In the genomic region with DNA sequence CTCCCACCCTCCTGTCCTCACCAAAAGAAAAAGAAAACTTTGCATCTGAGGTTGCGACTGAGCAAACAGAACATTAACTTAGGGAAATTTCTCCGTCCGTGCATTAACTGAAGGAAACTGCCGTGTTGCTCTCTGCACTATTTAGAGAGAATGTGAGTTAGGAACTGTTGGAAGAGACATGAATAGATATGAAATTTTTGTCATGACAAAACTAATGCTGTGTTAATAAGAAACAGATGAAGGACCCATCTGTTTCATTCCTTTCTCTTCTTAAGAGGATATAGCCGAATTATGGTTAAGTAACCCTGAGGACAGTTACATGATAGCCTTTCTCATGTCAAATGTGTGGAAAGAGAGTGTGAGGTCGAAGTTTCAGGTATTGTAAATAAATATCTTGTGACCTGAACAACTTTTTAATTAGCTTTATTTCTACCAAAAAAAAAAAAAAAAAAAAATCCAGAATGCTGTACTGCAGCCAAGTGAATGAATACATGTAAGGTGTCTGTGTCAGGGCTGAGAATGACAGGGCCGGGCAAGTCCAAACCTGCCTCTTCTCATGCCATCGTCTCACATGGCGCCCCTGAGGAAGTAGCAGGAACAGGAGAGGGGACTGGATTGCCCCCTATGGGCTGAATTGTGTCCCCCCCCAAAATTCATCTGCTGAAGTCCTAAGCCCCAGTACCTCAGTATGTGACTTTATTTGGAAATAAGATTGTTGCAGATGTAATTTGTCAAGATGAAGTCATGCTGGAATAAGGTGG, we compare ENCODE assay signal across 9 cellular contexts. TPM values are rescaled to one million over a fixed set of nuclear protein-coding genes. Genes with fewer than 3 reads are reported as not detected.
DNase-seq lines count a peak whose midpoint lies in the region; ATAC-seq and TF ChIP-seq lines count a peak whose summit lies in the region.
"Had no signal": no experiment of that assay in that cellular context is flagged by ENCODE, and none has a peak within 500 bp of the region (broad histone marks: within the 10 kb centered on the region; RNA-seq: fewer than 3 reads in every experiment).

No MANE protein-coding gene starts in this region.

- peak; percentile 38 for DNase-seq in Caki2 (ENCODE audit: low read depth)
- DNase-seq in HEK293T (ENCODE audit: extremely low spot score) = no peak
- peak; percentile 89 for DNase-seq in RWPE2 (ENCODE audit: low spot score)
- peak; percentile 60 for DNase-seq in fibroblast of villous mesenchyme (ENCODE audit: low read depth)
- DNase-seq in stimulated activated CD4-positive, alpha-beta T cell treated with anti-CD3 and anti-CD28 coated beads, Interleukin-1b, Interleukin-23, amount 100 ng/mL, for 48 hours = no peak
- no peak for DNase-seq in putamen (ENCODE audit: low spot score)
- DNase-seq in activated CD4-positive, alpha-beta memory T cell treated with anti-CD3 and anti-CD28 coated beads for 36 hours = no peak

- no peaks in the 10 kb centered on the region for H3K9me3 Mint-ChIP-seq in activated CD4-positive, alpha-beta memory T cell treated with anti-CD3 and anti-CD28 coated beads for 36 hours
- H3K9me3 Mint-ChIP-seq: central memory CD8-positive, alpha-beta T cell had no signal

- TF ChIP-seq CTCF in RWPE2 (IDR thresholded peaks at IDR 0.05; ENCODE audit: poor library complexity, severe bottlenecking) = peak; percentile 74
- TF ChIP-seq CTCF in fibroblast of villous mesenchyme (IDR thresholded peaks at IDR 0.05; ENCODE audit: insufficient read depth, low read depth, low read length) = no peak

- in situ Hi-C loops in Caki2 (cut with HindIII; ENCODE audit: low pct_unique_long_range_greater_than_20kb, low sequenced_read_pairs) = no loop called here

- H3K36me3 ChIP-seq in RWPE2 (ENCODE audit: low read depth) = no peaks in the 10 kb centered on the region

- CTCF ChIA-PET in HEK293T (lab: Yijun Ruan, JAX) = interaction anchor here (0.6 to 1.6 kb wide), 4 partner anchors 9 to 86 kb away, joined by 3 to 6 read pairs (median 4); no protein-coding TSS in a partner anchor
- CTCF ChIA-PET in activated CD4-positive, alpha-beta memory T cell treated with anti-CD3 and anti-CD28 coated beads for 36 hours (lab: Charles Lee) = interaction anchor here (1.0 kb wide), 1 partner anchor 99 kb away, joined by 3 read pairs; no protein-coding TSS in a partner anchor

- no peak overlapping the region for H3K27ac ChIP-seq in RWPE2 (ENCODE audit: poor library complexity, severe bottlenecking)

- H3K4me3 ChIP-seq in RWPE2 (ENCODE audit: severe bottlenecking) = no peak overlapping the region
- no peak overlapping the region for H3K4me3 ChIP-seq in fibroblast of villous mesenchyme (ENCODE audit: low read depth, low read length)

- POLR2A ChIA-PET in HEK293T (lab: Yijun Ruan, JAX) = no interaction called here
- POLR2A ChIA-PET in activated CD4-positive, alpha-beta memory T cell treated with anti-CD3 and anti-CD28 coated beads for 36 hours (lab: Charles Lee) = no interaction called here

- H3K36me3 Mint-ChIP-seq in activated CD4-positive, alpha-beta memory T cell treated with anti-CD3 and anti-CD28 coated beads for 36 hours = no peaks in the 10 kb centered on the region

- no peak overlapping the region for H3K27ac Mint-ChIP-seq in activated CD4-positive, alpha-beta memory T cell treated with anti-CD3 and anti-CD28 coated beads for 36 hours

- peaks cover 6% of the 10 kb centered on the region for H3K27me3 Mint-ChIP-seq in activated CD4-positive, alpha-beta memory T cell treated with anti-CD3 and anti-CD28 coated beads for 36 hours

- no peaks in the 10 kb centered on the region for H3K27me3 ChIP-seq in RWPE2 (ENCODE audit: insufficient read depth, poor library complexity, severe bottlenecking)

- H3K4me1 Mint-ChIP-seq in activated CD4-positive, alpha-beta memory T cell treated with anti-CD3 and anti-CD28 coated beads for 36 hours (ENCODE audit: low read depth) = no peaks in the 10 kb centered on the region
- H3K4me1 Mint-ChIP-seq: central memory CD8-positive, alpha-beta T cell had no signal

- ATAC-seq in RWPE2 (ENCODE audit: low read depth) (peak; percentile 89), HG03095 (IDR thresholded peaks at IDR 0.05; ENCODE audit: unreplicated experiment) (no peak)

- intact Hi-C loops in activated CD4-positive, alpha-beta memory T cell treated with anti-CD3 and anti-CD28 coated beads for 36 hours (cut with micrococcal nuclease) = no loop called here

- no peaks in the 10 kb centered on the region for H3K9me3 ChIP-seq in RWPE2 (ENCODE audit: severe bottlenecking)

- H3K4me3 Mint-ChIP-seq in activated CD4-positive, alpha-beta memory T cell treated with anti-CD3 and anti-CD28 coated beads for 36 hours = no peak overlapping the region
- H3K4me3 Mint-ChIP-seq: central memory CD8-positive, alpha-beta T cell had no signal

- peaks cover 14% of the 10 kb centered on the region for H3K4me1 ChIP-seq in RWPE2 (ENCODE audit: insufficient read depth, poor library complexity, severe bottlenecking)

TF ChIP-seq in HEK293T, 16 proteins besides CTCF, POLR2A, EP300 and RAD21:
- peak; percentile 50; the same call in 1 of the 2 replicates for TF ChIP-seq PKNOX1 (IDR thresholded peaks at IDR 0.05)
- no peak for TF ChIP-seq FOXM1 (IDR thresholded peaks at IDR 0.05; ENCODE audit: borderline replicate concordance)
TF ChIP-seq in HEK293T: peak in this region for 1.

RNA-seq across cellular contexts. Expression of gene ANKRD33B, which starts 35.6 kb away (rescaled TPM):
- total RNA-seq in Caki2 (2014; rRNA removed; shearing (Covaris generic); ENCODE audit: low replicate concordance) = 8.5 and 9.3 TPM in 2 replicates
- total RNA-seq in fibroblast of villous mesenchyme = 1.6 and 2.6 TPM in 2 replicates
- total RNA-seq in activated CD4-positive, alpha-beta memory T cell treated with anti-CD3 and anti-CD28 coated beads for 36 hours = 1 to 10 TPM; 9.9 to 10.0 TPM

Comparison
In these comparisons a context has a peak if more than half of its experiments do, and no peak if none do; other contexts are left out.
1. DNase-seq: peak in Caki2 (single experiment), RWPE2 (single experiment) and fibroblast of villous mesenchyme (single experiment); none in HEK293T (single experiment), stimulated activated CD4-positive, alpha-beta T cell treated with anti-CD3 and anti-CD28 coated beads, Interleukin-1b, Interleukin-23, amount 100 ng/mL, for 48 hours (single experiment), putamen (single experiment) and activated CD4-positive, alpha-beta memory T cell treated with anti-CD3 and anti-CD28 coated beads for 36 hours (single experiment).